ENCODE assay signal across 8 cellular contexts in the genomic region with DNA sequence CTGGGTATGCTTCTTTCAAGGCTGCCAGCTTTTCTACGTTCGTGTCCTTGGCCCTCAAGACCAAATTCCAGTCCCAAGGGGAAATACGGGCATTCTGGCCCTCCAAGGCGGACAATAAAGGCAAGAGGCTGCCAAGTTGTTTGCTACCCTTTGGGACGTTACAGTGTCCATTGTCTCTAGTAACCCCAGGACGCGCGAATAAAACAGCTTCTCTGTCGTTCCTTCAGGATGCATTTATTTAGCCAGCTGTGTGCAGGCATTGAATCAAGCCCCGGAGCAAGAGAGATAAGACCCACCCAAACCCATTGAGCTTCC. TPM values are rescaled to one million over a fixed set of nuclear protein-coding genes. Genes with fewer than 3 reads are reported as not detected.
DNase-seq lines count a peak whose midpoint lies in the region; ATAC-seq and TF ChIP-seq lines count a peak whose summit lies in the region.
"Had no signal": no experiment of that assay in that cellular context is flagged by ENCODE, and none has a peak within 500 bp of the region (broad histone marks: within the 10 kb centered on the region; RNA-seq: fewer than 3 reads in every experiment).

No MANE protein-coding gene starts in this region.

- peak overlapping the region; percentile 95 for H3K4me3 Mint-ChIP-seq in activated T-helper 1 cell treated with anti-CD3 and anti-CD28 coated beads, Interleukin-12 subunit alpha, Interleukin-12 subunit beta, Interleukin-2, Interleukin-4 antibody, amounts not matched to agents 30 ng/mL and 10 ng/mL and 1 ng/mL, durations not matched to agents 14 hours and 24 hours and 36 hours

- peaks cover 0 to 28% (median 18%) of the 10 kb centered on the region in 4 donors for H3K36me3 ChIP-seq in stomach

- peaks cover 20% of the 10 kb centered on the region for H3K36me3 Mint-ChIP-seq in activated T-helper 1 cell treated with anti-CD3 and anti-CD28 coated beads, Interleukin-12 subunit alpha, Interleukin-12 subunit beta, Interleukin-2, Interleukin-4 antibody, amounts not matched to agents 30 ng/mL and 10 ng/mL and 1 ng/mL, durations not matched to agents 14 hours and 24 hours and 36 hours (ENCODE audit: low read depth)

- H3K9me3 Mint-ChIP-seq in activated T-helper 1 cell treated with anti-CD3 and anti-CD28 coated beads, Interleukin-12 subunit alpha, Interleukin-12 subunit beta, Interleukin-2, Interleukin-4 antibody, amounts not matched to agents 30 ng/mL and 10 ng/mL and 1 ng/mL, durations not matched to agents 14 hours and 24 hours and 36 hours: no peaks in the 10 kb centered on the region

- TF ChIP-seq CTCF in HL-60 (IDR thresholded peaks at IDR 0.05; ENCODE audit: insufficient read depth, low read length) (no peak), stomach (IDR thresholded peaks at IDR 0.05) (no peak)

- ATAC-seq in HG02642 (IDR thresholded peaks at IDR 0.05; ENCODE audit: poor library complexity, unreplicated experiment): no peak

- H3K9me3 ChIP-seq in iPS-18c (ENCODE audit: control insufficient read depth, insufficient read depth, low read length) (no peaks in the 10 kb centered on the region), stomach (no peaks in the 10 kb centered on the region)

- no peak for TF ChIP-seq POLR2A in stomach (IDR thresholded peaks at IDR 0.05)

- intact Hi-C loops in activated T-helper 1 cell treated with anti-CD3 and anti-CD28 coated beads, Interleukin-12 subunit alpha, Interleukin-12 subunit beta, Interleukin-2, Interleukin-4 antibody, amounts not matched to agents 30 ng/mL and 10 ng/mL and 1 ng/mL, durations not matched to agents 14 hours and 24 hours and 36 hours (cut with micrococcal nuclease): loop anchor here (1.0 kb wide), 1 partner anchor 26 kb away; a partner anchor contains a TSS
- intact Hi-C loops in stomach (cut with DNase I; ENCODE audit: low total_unique reads): no loop called here

- H3K27me3 Mint-ChIP-seq in activated T-helper 1 cell treated with anti-CD3 and anti-CD28 coated beads, Interleukin-12 subunit alpha, Interleukin-12 subunit beta, Interleukin-2, Interleukin-4 antibody, amounts not matched to agents 30 ng/mL and 10 ng/mL and 1 ng/mL, durations not matched to agents 14 hours and 24 hours and 36 hours (ENCODE audit: insufficient read depth): no peaks in the 10 kb centered on the region

- peak overlapping the region; percentile 88 for H3K27ac Mint-ChIP-seq in activated T-helper 1 cell treated with anti-CD3 and anti-CD28 coated beads, Interleukin-12 subunit alpha, Interleukin-12 subunit beta, Interleukin-2, Interleukin-4 antibody, amounts not matched to agents 30 ng/mL and 10 ng/mL and 1 ng/mL, durations not matched to agents 14 hours and 24 hours and 36 hours

- H3K27ac ChIP-seq in HL-60 (replicated peaks) (peak overlapping the region; percentile 85), stomach (peak overlapping the region; percentile 86 to 94 (median 92))

- DNase-seq in HL-60 (ENCODE audit: low read depth in 1 of 2, low spot score in 1 of 2) (no peak), stomach (no peak), GDM1 (lab: John Stamatoyannopoulos, UW) (no peak), dedifferentiated amniotic fluid mesenchymal stem cell (ENCODE audit: extremely low spot score) (no peak)
- no peak for DNase-seq in activated T-helper 1 cell treated with anti-CD3 and anti-CD28 coated beads, Interleukin-12 subunit alpha, Interleukin-12 subunit beta, Interleukin-2, Interleukin-4 antibody, amounts not matched to agents 30 ng/mL and 10 ng/mL and 1 ng/mL, durations not matched to agents 14 hours and 24 hours and 36 hours (ENCODE audit: low spot score)

- H3K4me3 ChIP-seq in HL-60 (replicated peaks; ENCODE audit: insufficient read depth, low read length) (peak overlapping the region; percentile 68), iPS-18c (ENCODE audit: insufficient read depth, low read depth, low read length) (peak overlapping the region; percentile 99), stomach (peak overlapping the region; percentile 76 to 91 (median 82))

- peaks cover 17% of the 10 kb centered on the region for H3K4me1 Mint-ChIP-seq in activated T-helper 1 cell treated with anti-CD3 and anti-CD28 coated beads, Interleukin-12 subunit alpha, Interleukin-12 subunit beta, Interleukin-2, Interleukin-4 antibody, amounts not matched to agents 30 ng/mL and 10 ng/mL and 1 ng/mL, durations not matched to agents 14 hours and 24 hours and 36 hours (ENCODE audit: low read depth)

- H3K4me1 ChIP-seq in stomach: peaks cover 22 to 37% (median 30%) of the 10 kb centered on the region in 4 donors

- H3K27me3 ChIP-seq in HL-60 (ENCODE audit: insufficient read depth, poor library complexity, severe bottlenecking) (no peaks in the 10 kb centered on the region), stomach (no peaks in the 10 kb centered on the region)

- 0 to 1% (median 1%) methylated on average over 10 of the region's 10 CpGs for WGBS in stomach, 5 donors

- TF ChIP-seq EP300 in stomach (IDR thresholded peaks at IDR 0.05): no peak

RNA-seq across cellular contexts. Expression of a gene that starts 0.6 kb away (rescaled TPM):
- 77.8 and 78.1 TPM in 2 replicates for total RNA-seq in activated T-helper 1 cell treated with anti-CD3 and anti-CD28 coated beads, Interleukin-12 subunit alpha, Interleukin-12 subunit beta, Interleukin-2, Interleukin-4 antibody, amounts not matched to agents 30 ng/mL and 10 ng/mL and 1 ng/mL, durations not matched to agents 14 hours and 24 hours and 36 hours
- total RNA-seq in stomach: 10 to 100 TPM in 4 of 5 donors, 1 to 10 TPM in 1; 6.7 to 69.0 (median 29.2) TPM
- polyA plus RNA-seq in stomach: 10 to 100 TPM; 42.1 to 57.1 (median 48.7) TPM

RNA-seq across cellular contexts. Expression of a gene that starts 25.6 kb away (rescaled TPM):
- total RNA-seq in activated T-helper 1 cell treated with anti-CD3 and anti-CD28 coated beads, Interleukin-12 subunit alpha, Interleukin-12 subunit beta, Interleukin-2, Interleukin-4 antibody, amounts not matched to agents 30 ng/mL and 10 ng/mL and 1 ng/mL, durations not matched to agents 14 hours and 24 hours and 36 hours: 1.1 and 1.3 TPM in 2 replicates
- 10 to 100 TPM in 4 of 5 donors, 1 to 10 TPM in 1; 4.8 to 78.8 (median 11.7) TPM for total RNA-seq in stomach
- polyA plus RNA-seq in stomach: 10 to 100 TPM in 1 of 3 donors, 1 to 10 TPM in 2; 4.4 to 18.9 (median 6.1) TPM

RNA-seq across cellular contexts. Expression of a gene that starts 33.7 kb away (rescaled TPM):
- total RNA-seq in activated T-helper 1 cell treated with anti-CD3 and anti-CD28 coated beads, Interleukin-12 subunit alpha, Interleukin-12 subunit beta, Interleukin-2, Interleukin-4 antibody, amounts not matched to agents 30 ng/mL and 10 ng/mL and 1 ng/mL, durations not matched to agents 14 hours and 24 hours and 36 hours: 152 and 165 TPM in 2 replicates
- total RNA-seq in stomach: 100 to 1,000 TPM in 4 of 5 donors, 10 to 100 TPM in 1; 77.0 to 307 (median 205) TPM
- 100 to 1,000 TPM; 474 to 681 (median 546) TPM for polyA plus RNA-seq in stomach

RNA-seq across cellular contexts. Expression of a gene that starts 34.0 kb away (rescaled TPM):
- total RNA-seq in activated T-helper 1 cell treated with anti-CD3 and anti-CD28 coated beads, Interleukin-12 subunit alpha, Interleukin-12 subunit beta, Interleukin-2, Interleukin-4 antibody, amounts not matched to agents 30 ng/mL and 10 ng/mL and 1 ng/mL, durations not matched to agents 14 hours and 24 hours and 36 hours: 21.2 and 22.6 TPM in 2 replicates
- 10 to 100 TPM in 4 of 5 donors, 1 to 10 TPM in 1; 9.9 to 25.8 (median 12.5) TPM for total RNA-seq in stomach
- polyA plus RNA-seq in stomach: 10 to 100 TPM; 10.6 to 13.1 (median 11.2) TPM

RNA-seq across cellular contexts. Expression of a gene that starts 40.5 kb away (rescaled TPM):
- total RNA-seq in activated T-helper 1 cell treated with anti-CD3 and anti-CD28 coated beads, Interleukin-12 subunit alpha, Interleukin-12 subunit beta, Interleukin-2, Interleukin-4 antibody, amounts not matched to agents 30 ng/mL and 10 ng/mL and 1 ng/mL, durations not matched to agents 14 hours and 24 hours and 36 hours: 0.29 and 0.31 TPM in 2 replicates
- total RNA-seq in stomach: 100 to 1,000 TPM in 2 of 5 donors, 10 to 100 TPM in 3; 36.5 to 304 (median 94.5) TPM
- 10 to 100 TPM; 52.7 to 85.2 (median 69.5) TPM for polyA plus RNA-seq in stomach
- total RNA-seq: LHCN-M2 had no signal
